In genomic region chr1:111204923-111205723, GRCh38 we compare ENCODE assay signal across 9 cellular contexts. TPM values are rescaled to one million over a fixed set of nuclear protein-coding genes. Genes with fewer than 3 reads are reported as not detected.
DNase-seq lines count a peak whose midpoint lies in the region; ATAC-seq, FAIRE-seq and TF ChIP-seq lines count a peak whose summit lies in the region.
"Had no signal": no experiment of that assay in that cellular context is flagged by ENCODE, and none has a peak within 500 bp of the region (broad histone marks: within the 10 kb centered on the region; RNA-seq: fewer than 3 reads in every experiment).

No MANE protein-coding gene starts in this region.

- H3K36me3 Mint-ChIP-seq in CD4-positive, alpha-beta T cell (ENCODE audit: low read depth) = peaks cover 20% of the 10 kb centered on the region
- no peaks in the 10 kb centered on the region for H3K36me3 Mint-ChIP-seq in astrocyte (ENCODE audit: low read depth, unreplicated experiment)

- H3K9me3 Mint-ChIP-seq in CD4-positive, alpha-beta T cell = no peaks in the 10 kb centered on the region
- H3K9me3 Mint-ChIP-seq in astrocyte (ENCODE audit: unreplicated experiment) = peaks cover 4% of the 10 kb centered on the region

- peaks cover 89% of the 10 kb centered on the region for H3K4me1 Mint-ChIP-seq in CD4-positive, alpha-beta T cell (ENCODE audit: low read depth)
- H3K4me1 Mint-ChIP-seq in astrocyte (ENCODE audit: low read depth, unreplicated experiment) = no peaks in the 10 kb centered on the region

- H2AFZ ChIP-seq in Loucy (ENCODE audit: low read length) (no peak overlapping the region), astrocyte (ENCODE audit: low read depth, low read length) (no peak overlapping the region)

- TF ChIP-seq CTCF in CD4-positive, alpha-beta T cell (IDR thresholded peaks at IDR 0.05) = no peak
- TF ChIP-seq CTCF in Loucy (conservative IDR thresholded peaks at IDR 0.05; ENCODE audit: low read length) (no peak), astrocyte (IDR thresholded peaks at IDR 0.05; ENCODE audit: insufficient read depth, low read depth, low read length) (no peak), neutrophil (IDR thresholded peaks at IDR 0.05) (no peak)

- no peaks in the 10 kb centered on the region for H3K9me3 ChIP-seq in CD4-positive, alpha-beta T cell (ENCODE audit: control insufficient read depth, low read length)
- H3K9me3 ChIP-seq in Loucy (ENCODE audit: insufficient read depth, low read depth, low read length) (no peaks in the 10 kb centered on the region), astrocyte (ENCODE audit: insufficient read depth, low read depth, low read length) (no peaks in the 10 kb centered on the region), neutrophil (no peaks in the 10 kb centered on the region)

- ATAC-seq in CD4-positive, alpha-beta T cell (ENCODE audit: poor library complexity) = no peak
- ATAC-seq in GM19397 (IDR thresholded peaks at IDR 0.05; ENCODE audit: unreplicated experiment) (no peak), GM19328 (IDR thresholded peaks at IDR 0.05; ENCODE audit: unreplicated experiment) (no peak), GM18861 (IDR thresholded peaks at IDR 0.05; ENCODE audit: unreplicated experiment) (no peak)

- H3K4me3 ChIP-seq in Loucy (ENCODE audit: low read length, poor library complexity, severe bottlenecking) (no peak overlapping the region), astrocyte (ENCODE audit: insufficient read depth, low read depth, low read length) (no peak overlapping the region), neutrophil (ENCODE audit: low read depth in 1 of 2, low read length in 1 of 2) (peak overlapping the region; percentile 67 to 95)

- H3K79me2 ChIP-seq in Loucy (ENCODE audit: insufficient read depth, low read length) (no peaks in the 10 kb centered on the region), astrocyte (ENCODE audit: insufficient read depth, low read length) (no peaks in the 10 kb centered on the region)

- no peaks in the 10 kb centered on the region for H3K9me2 ChIP-seq in Loucy (replicated peaks; ENCODE audit: low read depth, low read length)

- POLR2A ChIA-PET in CD4-positive, alpha-beta T cell (lab: Charles Lee) = interaction anchor here (15.0 kb wide), 1 partner anchor 17 kb away, joined by 756 read pairs; the partner anchor contains the start of gene CHI3L2

- intact Hi-C loops in CD4-positive, alpha-beta T cell (cut with DNase I, micrococcal nuclease) = loop anchor here (1.0 to 10.0 kb wide), 4 partner anchors 11 to 580 kb away; partner anchors contain the start of gene LRIF1 (in 1 of the 2)

- H3K36me3 ChIP-seq in Loucy (ENCODE audit: insufficient read depth, low read length) (no peaks in the 10 kb centered on the region), astrocyte (ENCODE audit: insufficient read depth, low read length) (no peaks in the 10 kb centered on the region), neutrophil (no peaks in the 10 kb centered on the region)

- peaks cover 5% of the 10 kb centered on the region; the same call in 1 of the 2 replicates for H3F3A ChIP-seq in Loucy (ENCODE audit: low read depth)

- H3K9ac ChIP-seq in Loucy (ENCODE audit: low read depth, low read length, poor library complexity, severe bottlenecking) (peak overlapping the region; percentile 75), astrocyte (ENCODE audit: low read length) (no peak overlapping the region)

- H3K27me3 ChIP-seq in CD4-positive, alpha-beta T cell (ENCODE audit: control insufficient read depth, insufficient read depth, low read length) = no peaks in the 10 kb centered on the region
- H3K27me3 ChIP-seq in Loucy (ENCODE audit: insufficient read depth, low read length, poor library complexity, severe bottlenecking) (no peaks in the 10 kb centered on the region), astrocyte (ENCODE audit: insufficient read depth, low read length) (peaks cover 32% of the 10 kb centered on the region), neutrophil (no peaks in the 10 kb centered on the region)

- H3K4me1 ChIP-seq in Loucy (ENCODE audit: insufficient read depth, low read length, poor library complexity, severe bottlenecking) = peaks cover 96% of the 10 kb centered on the region
- H3K4me1 ChIP-seq in astrocyte (ENCODE audit: insufficient read depth, low read length) = peaks cover 5% of the 10 kb centered on the region
- H3K4me1 ChIP-seq in neutrophil (ENCODE audit: control insufficient read depth in 1 of 2, insufficient read depth in 1 of 2, low read depth in 1 of 2, low read length in 1 of 2) = peaks cover 69 to 72% of the 10 kb centered on the region in 2 experiments

- CTCF ChIA-PET in CD4-positive, alpha-beta T cell (lab: Charles Lee) = no interaction called here

- H3K27me3 Mint-ChIP-seq in CD4-positive, alpha-beta T cell = no peaks in the 10 kb centered on the region
- peaks cover 21% of the 10 kb centered on the region for H3K27me3 Mint-ChIP-seq in astrocyte (ENCODE audit: low read depth, unreplicated experiment)

- peak overlapping the region; percentile 90 for H3K27ac Mint-ChIP-seq in CD4-positive, alpha-beta T cell
- H3K27ac Mint-ChIP-seq in astrocyte (ENCODE audit: unreplicated experiment) = no peak overlapping the region

- peak overlapping the region; percentile 99 for H3K4me3 Mint-ChIP-seq in CD4-positive, alpha-beta T cell
- H3K4me3 Mint-ChIP-seq in astrocyte (ENCODE audit: unreplicated experiment) = no peak overlapping the region

- no peak for DNase-seq in CD4-positive, alpha-beta T cell
- DNase-seq in astrocyte (ENCODE audit: low read depth) (no peak), AG08395 (ENCODE audit: low spot score) (no peak)
- DNase-seq: NCI-H524 had no signal

- H3K4me2 ChIP-seq in Loucy (ENCODE audit: low read depth, low read length, poor library complexity, severe bottlenecking) = peak overlapping the region; percentile 34
- peak overlapping the region; percentile 83 for H3K4me2 ChIP-seq in astrocyte (ENCODE audit: low read length)

- H4K20me1 ChIP-seq in Loucy (ENCODE audit: insufficient read depth, low read length, poor library complexity, severe bottlenecking) = no peaks in the 10 kb centered on the region
- no peaks in the 10 kb centered on the region for H4K20me1 ChIP-seq in astrocyte (ENCODE audit: insufficient read depth, low read length)

- peak overlapping the region; percentile 97 for H3K27ac ChIP-seq in CD4-positive, alpha-beta T cell (ENCODE audit: low read depth, low read length)
- H3K27ac ChIP-seq in astrocyte (ENCODE audit: low read depth, low read length) = no peak overlapping the region
- peak overlapping the region; percentile 99 for H3K27ac ChIP-seq in neutrophil

- FAIRE-seq in astrocyte (lab: Jason Lieb, UNC) = no peak

RNA-seq across cellular contexts. Expression of gene DENND2D, which starts 4.7 kb away (rescaled TPM):
- 10 to 100 TPM; 60.7 to 62.0 TPM for total RNA-seq in CD4-positive, alpha-beta T cell
- 0.18 TPM in 1 of 2 replicates, not detected in the other for total RNA-seq in astrocyte

RNA-seq across cellular contexts. Expression of gene CHI3L2, which starts 22.4 kb away (rescaled TPM):
- total RNA-seq in CD4-positive, alpha-beta T cell = 10 to 100 TPM; 13.9 to 15.7 TPM
- 0.65 TPM in 1 of 2 replicates, not detected in the other for total RNA-seq in astrocyte

Comparison
In these comparisons a context has a peak if more than half of its experiments do, and no peak if none do; other contexts are left out.
1. H3K4me3 ChIP-seq: peak in neutrophil (2 of 2); none in Loucy (single experiment) and astrocyte (single experiment).
2. RNA of gene DENND2D, which starts 4.7 kb away (total RNA-seq): 60.7 to 62.0 TPM in CD4-positive, alpha-beta T cell; 0.18 TPM in astrocyte; every median in the first group is over 10 times any median in the second.